Comparison of ENCODE assay signal across 9 cellular contexts in genomic region chr16:9097266-9098219, GRCh38. TPM values are rescaled to one million over a fixed set of nuclear protein-coding genes. Genes with fewer than 3 reads are reported as not detected.
DNase-seq lines count a peak whose midpoint lies in the region; ATAC-seq and TF ChIP-seq lines count a peak whose summit lies in the region.
"Had no signal": no experiment of that assay in that cellular context is flagged by ENCODE, and none has a peak within 500 bp of the region (broad histone marks: within the 10 kb centered on the region; RNA-seq: fewer than 3 reads in every experiment).

No MANE protein-coding gene starts in this region.

- H2AFZ ChIP-seq in DND-41 (ENCODE audit: low read depth, low read length) (no peak overlapping the region), trophoblast cell (ENCODE audit: insufficient read depth, low read length, poor library complexity) (no peak overlapping the region)

- H3K4me2 ChIP-seq in DND-41 (ENCODE audit: insufficient read depth, low read length) (peak overlapping the region; percentile 23), trophoblast cell (ENCODE audit: low read length) (no peak overlapping the region)

- H4K12ac ChIP-seq in trophoblast cell (ENCODE audit: low read depth, low read length), result no peak overlapping the region

- CTCF ChIA-PET in RWPE1 (lab: Yijun Ruan, JAX), result interaction anchor here (0.7 to 1.6 kb wide), 2 partner anchors 25 to 88 kb away, joined by 4 read pairs; no protein-coding TSS in a partner anchor

- H3K27me3 Mint-ChIP-seq in effector memory CD8-positive, alpha-beta T cell, result no peaks in the 10 kb centered on the region

- no peak for DNase-seq in DND-41
- DNase-seq in RWPE1 (ENCODE audit: low spot score), result no peak
- DNase-seq in effector memory CD8-positive, alpha-beta T cell, result no peak
- DNase-seq in trophoblast cell, result no peak
- DNase-seq: HCEC 1CT had no signal

- H4K8ac ChIP-seq in trophoblast cell (ENCODE audit: low read depth, low read length), result no peak overlapping the region

- H3K27ac Mint-ChIP-seq in effector memory CD8-positive, alpha-beta T cell, result peak overlapping the region; percentile 71 to 80

- POLR2A ChIA-PET in RWPE1 (lab: Yijun Ruan, JAX; ENCODE audit: low non-redundant PET), result interaction anchor here (0.6 kb wide), 1 partner anchor 13 kb away, joined by 3 read pairs; no protein-coding TSS in a partner anchor

- H3K4me1 ChIP-seq in DND-41 (ENCODE audit: insufficient read depth, low read length) (peaks cover 74% of the 10 kb centered on the region), trophoblast cell (ENCODE audit: control insufficient read depth in 1 of 2, insufficient read depth in 2 of 2, low read length in 2 of 2) (peaks cover 3 to 6% of the 10 kb centered on the region in 2 experiments)

- H2BK120ac ChIP-seq in trophoblast cell (ENCODE audit: insufficient read depth, low read length, poor library complexity), result no peak overlapping the region

- peaks cover 98% of the 10 kb centered on the region for H3K36me3 ChIP-seq in DND-41 (ENCODE audit: insufficient read depth, low read length)
- peaks cover 28 to 29% of the 10 kb centered on the region in 2 experiments for H3K36me3 ChIP-seq in trophoblast cell (ENCODE audit: control insufficient read depth in 1 of 2, insufficient read depth in 2 of 2, low read length in 2 of 2)

- peaks cover under 1% of the 10 kb centered on the region for H3K79me1 ChIP-seq in trophoblast cell (ENCODE audit: low read length)

- H3K23ac ChIP-seq in trophoblast cell (ENCODE audit: low read length), result no peak overlapping the region

- H4K20me1 ChIP-seq in DND-41 (ENCODE audit: insufficient read depth, low read length), result peaks cover 91% of the 10 kb centered on the region

- H3K9me3 Mint-ChIP-seq in effector memory CD8-positive, alpha-beta T cell, result no peaks in the 10 kb centered on the region

- H3K9ac ChIP-seq in DND-41 (ENCODE audit: low read depth, low read length), result no peak overlapping the region
- no peak overlapping the region for H3K9ac ChIP-seq in trophoblast cell (ENCODE audit: low read length)

- H3K27ac ChIP-seq in DND-41 (ENCODE audit: low read length) (no peak overlapping the region), RWPE1 (peak overlapping the region; percentile 50), trophoblast cell (ENCODE audit: low read depth, low read length) (no peak overlapping the region)

- ATAC-seq in DND-41 (ENCODE audit: insufficient read depth, low read depth) (no peak), HG02610 (IDR thresholded peaks at IDR 0.05; ENCODE audit: unreplicated experiment) (no peak), GM18867 (IDR thresholded peaks at IDR 0.05; ENCODE audit: unreplicated experiment) (no peak), HG02763 (IDR thresholded peaks at IDR 0.05; ENCODE audit: unreplicated experiment) (no peak), HG03520 (IDR thresholded peaks at IDR 0.05; ENCODE audit: unreplicated experiment) (no peak)
- ATAC-seq in effector memory CD8-positive, alpha-beta T cell (replicated peaks), result no peak

- no peak overlapping the region for H2BK5ac ChIP-seq in trophoblast cell (ENCODE audit: low read depth, low read length, poor library complexity)

- H3K14ac ChIP-seq in trophoblast cell (ENCODE audit: low read length), result no peak overlapping the region

- H3K27me3 ChIP-seq in DND-41 (ENCODE audit: insufficient read depth, low read length, poor library complexity), result no peaks in the 10 kb centered on the region
- H3K27me3 ChIP-seq in trophoblast cell (ENCODE audit: insufficient read depth, low read length), result no peaks in the 10 kb centered on the region

- H3K9me3 ChIP-seq in DND-41 (ENCODE audit: insufficient read depth, low read length, severe bottlenecking) (no peaks in the 10 kb centered on the region), trophoblast cell (ENCODE audit: insufficient read depth, low read depth, low read length) (peaks cover 2% of the 10 kb centered on the region)

- H4K91ac ChIP-seq in trophoblast cell (ENCODE audit: low read depth, low read length), result no peak overlapping the region

- H3K4me1 Mint-ChIP-seq in effector memory CD8-positive, alpha-beta T cell (ENCODE audit: low read depth in 2 of 2), result peaks cover 69 to 89% of the 10 kb centered on the region in 2 donors

- H2BK12ac ChIP-seq in trophoblast cell (ENCODE audit: low read length), result no peak overlapping the region

- WGBS in trophoblast cell (ENCODE audit: extremely low coverage, insufficient coverage, insufficient read length), result no CpG with 5 or more reads among the region's 10 CpGs

- peak overlapping the region; percentile 89 for H3K4ac ChIP-seq in trophoblast cell (ENCODE audit: low read depth, low read length)

- no peak overlapping the region for H2AK5ac ChIP-seq in trophoblast cell (ENCODE audit: low read length)

- H3K36me3 Mint-ChIP-seq in effector memory CD8-positive, alpha-beta T cell (ENCODE audit: insufficient read depth), result peaks cover 96% of the 10 kb centered on the region

- H3K79me2 ChIP-seq in DND-41 (ENCODE audit: insufficient read depth, low read length) (peaks cover 100% of the 10 kb centered on the region), trophoblast cell (ENCODE audit: control insufficient read depth, insufficient read depth, low read length, poor library complexity) (peaks cover 40% of the 10 kb centered on the region)

- TF ChIP-seq CTCF in DND-41 (IDR thresholded peaks at IDR 0.05; ENCODE audit: borderline replicate concordance, extremely low read depth, low read length, poor library complexity, severe bottlenecking), result no peak
- TF ChIP-seq CTCF in RWPE1 (conservative IDR thresholded peaks at IDR 0.05; ENCODE audit: low read depth), result no peak

- H3K18ac ChIP-seq in trophoblast cell (ENCODE audit: low read length), result no peak overlapping the region

- peak overlapping the region; percentile 69 to 76 for H3K4me3 Mint-ChIP-seq in effector memory CD8-positive, alpha-beta T cell

- H3K4me3 ChIP-seq in DND-41 (ENCODE audit: low read depth in 1 of 2, low read length in 2 of 2), result no peak overlapping the region
- H3K4me3 ChIP-seq in trophoblast cell (ENCODE audit: low read depth, low read length), result no peak overlapping the region

RNA-seq across cellular contexts. Expression of gene HAPSTR1, which starts 6.1 kb away (rescaled TPM):
- polyA plus RNA-seq in trophoblast cell (2013), result 60.4 and 60.6 TPM in 2 replicates
